ENCODE assay signal across 1 cellular context in genomic region chr2:143965493-143966164, GRCh38.
A peak's percentile ranks its signal among the peaks of the same experiment; 100 is the strongest.
TF ChIP-seq lines count a peak whose summit lies in the region.

No MANE protein-coding gene starts in this region.

TF ChIP-seq in liver, 16 proteins besides CTCF, POLR2A, EP300 and RAD21 (continued from another document):
- TF ChIP-seq REST (IDR thresholded peaks at IDR 0.05) (no peak), HNF4A (conservative IDR thresholded peaks at IDR 0.05) (peak; percentile 15 to 50), MAX (IDR thresholded peaks at IDR 0.05) (no peak), ZBTB33 (IDR thresholded peaks at IDR 0.05) (no peak), EGR1 (IDR thresholded peaks at IDR 0.05; ENCODE audit: low read depth in 2 of 2) (no peak), NR2F2 (IDR thresholded peaks at IDR 0.05) (no peak), FOXA1 (IDR thresholded peaks at IDR 0.05) (no peak), GABPA (IDR thresholded peaks at IDR 0.05 in 1 of 2, conservative IDR thresholded peaks at IDR 0.05 in 1 of 2) (no peak), TAF1 (conservative IDR thresholded peaks at IDR 0.05) (no peak), YY1 (IDR thresholded peaks at IDR 0.05) (peak; percentile 30), FOXA2 (IDR thresholded peaks at IDR 0.05) (peak; percentile 35), RXRA (IDR thresholded peaks at IDR 0.05) (peak in 1 of 2 donors; percentile 56)
TF ChIP-seq in liver: peak in this region for 6.
